ENCODE assay signal across 1 cellular context in genomic region chr19:7742575-7742974, GRCh38.
A peak's percentile ranks its signal among the peaks of the same experiment; 100 is the strongest.
TF ChIP-seq lines count a peak whose summit lies in the region.

No MANE protein-coding gene starts in this region.

TF ChIP-seq in K562, 482 proteins besides CTCF, POLR2A, EP300 and RAD21:
- TF ChIP-seq TCF3 (CRISPR knock-in tag; IDR thresholded peaks at IDR 0.05) (peak; percentile 61), CBFA2T3 (IDR thresholded peaks at IDR 0.05) (peak; percentile 77), U2AF1 (optimal IDR thresholded peaks at IDR 0.05; ENCODE audit: low read depth, low read length) (no peak), TEAD4 (IDR thresholded peaks at IDR 0.05; ENCODE audit: low read length) (peak; percentile 71), TEAD4 (CRISPR knock-in tag; IDR thresholded peaks at IDR 0.05; ENCODE audit: borderline replicate concordance) (no peak), TRIM24 (IDR thresholded peaks at IDR 0.05) (peak in 1 of 2 experiments; percentile 23; a peak in 1 of 4 replicates), TAL1 (IDR thresholded peaks at IDR 0.05) (peak; percentile 48), HES1 (IDR thresholded peaks at IDR 0.05; ENCODE audit: low read depth) (no peak), HLTF (IDR thresholded peaks at IDR 0.05) (no peak), ARID1B (IDR thresholded peaks at IDR 0.05) (peak; percentile 57; the same call in 1 of the 2 replicates), CBFA2T2 (conservative IDR thresholded peaks at IDR 0.05) (peak; percentile 68), NFIC (IDR thresholded peaks at IDR 0.05) (0 out of 2 replicates have a peak, but pooled peaks have one; percentile 13)
